In the genomic region with DNA sequence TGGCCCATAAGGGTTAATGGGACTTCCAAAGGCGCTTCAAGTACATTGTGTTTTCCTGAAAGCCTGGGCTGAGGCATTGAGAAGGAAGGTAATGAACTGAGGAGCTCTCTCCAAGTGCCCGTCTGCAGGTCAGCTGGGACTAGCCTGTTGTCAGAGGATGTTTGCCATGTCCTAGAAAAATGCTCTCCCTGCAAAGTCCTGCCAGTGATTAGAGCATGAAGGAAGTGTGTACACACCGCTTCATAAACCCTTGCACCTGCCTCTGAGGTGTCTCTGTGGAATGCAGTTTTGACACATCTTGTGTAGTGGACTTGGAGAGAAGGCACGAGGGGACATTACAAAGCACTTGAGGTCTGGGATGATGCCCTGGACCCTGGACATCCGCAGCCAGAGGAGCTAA, we compare ENCODE assay signal across 19 cellular contexts.
"Had no signal": no experiment of that assay in that cellular context is flagged by ENCODE, and none has a peak within 500 bp of the region (broad histone marks: within the 10 kb centered on the region; RNA-seq: fewer than 3 reads in every experiment).

No MANE protein-coding gene starts in this region.

- H3K4me3 Mint-ChIP-seq: activated B cell treated with CpG ODN at 0.5 μM for 24 hours; activated CD4-positive, alpha-beta memory T cell treated with anti-CD3 and anti-CD28 coated beads for 36 hours; activated naive CD8-positive, alpha-beta T cell treated with anti-CD3 and anti-CD28 coated beads, Interleukin-2, amount 10 ng/mL, durations not matched to agents 7 days and 5 days; nephron progenitor cell had no signal

- H3K27me3 ChIP-seq: dorsolateral prefrontal cortex, foreskin keratinocyte, right atrium auricular region, tibial artery had no signal

- H3K27ac ChIP-seq: epithelial cell of prostate, foreskin keratinocyte, left ventricle myocardium inferior, right atrium auricular region, skin epidermis, tibial artery had no signal

- DNase-seq: activated B cell treated with CpG ODN at 0.5 μM for 24 hours; activated CD4-positive, alpha-beta memory T cell treated with anti-CD3 and anti-CD28 coated beads for 36 hours; activated CD4-positive, alpha-beta T cell treated with anti-CD3 and anti-CD28 coated beads for 4 hours; activated naive CD4-positive, alpha-beta T cell; activated naive CD8-positive, alpha-beta T cell treated with anti-CD3 and anti-CD28 coated beads, Interleukin-2, amount 10 ng/mL, durations not matched to agents 7 days and 5 days; amygdala; dorsolateral prefrontal cortex; kidney; left ventricle myocardium inferior; nephron progenitor cell; nucleus accumbens; posterior cingulate gyrus; stimulated activated naive CD8-positive, alpha-beta T cell treated with anti-CD3 and anti-CD28 coated beads, Interleukin-15, Interleukin-2, amounts not matched to agents 100 U/mL and 50 U/mL, for 24 hours; substantia nigra; tibial artery had no signal

- H3K4me1 ChIP-seq: foreskin keratinocyte had no signal

- H3K27me3 Mint-ChIP-seq: activated B cell treated with CpG ODN at 0.5 μM for 24 hours; activated CD4-positive, alpha-beta memory T cell treated with anti-CD3 and anti-CD28 coated beads for 36 hours; activated naive CD8-positive, alpha-beta T cell treated with anti-CD3 and anti-CD28 coated beads, Interleukin-2, amount 10 ng/mL, durations not matched to agents 7 days and 5 days had no signal

- H3K36me3 Mint-ChIP-seq: activated CD4-positive, alpha-beta memory T cell treated with anti-CD3 and anti-CD28 coated beads for 36 hours; activated naive CD8-positive, alpha-beta T cell treated with anti-CD3 and anti-CD28 coated beads, Interleukin-2, amount 10 ng/mL, durations not matched to agents 7 days and 5 days had no signal

- H3K36me3 ChIP-seq: left ventricle myocardium inferior, right atrium auricular region, tibial artery had no signal

- H3K4me1 Mint-ChIP-seq: activated naive CD8-positive, alpha-beta T cell treated with anti-CD3 and anti-CD28 coated beads, Interleukin-2, amount 10 ng/mL, durations not matched to agents 7 days and 5 days had no signal

- ATAC-seq: foreskin keratinocyte; stimulated activated naive CD8-positive, alpha-beta T cell treated with anti-CD3 and anti-CD28 coated beads, Interleukin-15, Interleukin-2, amounts not matched to agents 100 U/mL and 50 U/mL, for 24 hours had no signal

- H3K9me3 Mint-ChIP-seq: activated naive CD8-positive, alpha-beta T cell treated with anti-CD3 and anti-CD28 coated beads, Interleukin-2, amount 10 ng/mL, durations not matched to agents 7 days and 5 days had no signal

- H3K4me3 ChIP-seq: dorsolateral prefrontal cortex, left ventricle myocardium inferior, right atrium auricular region, skin epidermis, tibial artery had no signal

- H3K27ac Mint-ChIP-seq: activated B cell treated with CpG ODN at 0.5 μM for 24 hours; activated CD4-positive, alpha-beta memory T cell treated with anti-CD3 and anti-CD28 coated beads for 36 hours; activated naive CD8-positive, alpha-beta T cell treated with anti-CD3 and anti-CD28 coated beads, Interleukin-2, amount 10 ng/mL, durations not matched to agents 7 days and 5 days; nephron progenitor cell had no signal
